In genomic region chr2:233756429-233757081, GRCh38 we compare ENCODE assay signal across 25 cellular contexts. TPM values are rescaled to one million over a fixed set of nuclear protein-coding genes. Genes with fewer than 3 reads are reported as not detected.
DNase-seq lines count a peak whose midpoint lies in the region; ATAC-seq, FAIRE-seq and TF ChIP-seq lines count a peak whose summit lies in the region.
"Had no signal": no experiment of that assay in that cellular context is flagged by ENCODE, and none has a peak within 500 bp of the region (broad histone marks: within the 10 kb centered on the region; RNA-seq: fewer than 3 reads in every experiment).

No MANE protein-coding gene starts in this region.

- no peaks in the 10 kb centered on the region for H3K4me1 Mint-ChIP-seq in MCF 10A (ENCODE audit: insufficient read depth, unreplicated experiment)
- H3K4me1 Mint-ChIP-seq: CD4-positive, CD25-positive, alpha-beta regulatory T cell had no signal

- no peaks in the 10 kb centered on the region for H3K4me1 ChIP-seq in breast epithelium
- peaks cover 12 to 58% (median 31%) of the 10 kb centered on the region in 4 donors for H3K4me1 ChIP-seq in liver (ENCODE audit: control insufficient read depth in 4 of 4, insufficient read depth in 4 of 4, low read length in 3 of 4)
- H3K4me1 ChIP-seq: BE2C had no signal

- no peak for TF ChIP-seq CTCF in MCF 10A (IDR thresholded peaks at IDR 0.05; ENCODE audit: unreplicated experiment)
- no peak for TF ChIP-seq CTCF in breast epithelium (IDR thresholded peaks at IDR 0.05)
- no peak for TF ChIP-seq CTCF in liver (IDR thresholded peaks at IDR 0.05; ENCODE audit: low read depth, low read length, missing input control)

- POLR2A ChIA-PET in MCF 10A (lab: Yijun Ruan, JAX) = interaction anchor here (0.7 kb wide), 1 partner anchor 384 kb away, joined by 3 read pairs; no protein-coding TSS in a partner anchor

- no peak for ATAC-seq in HG03039 (IDR thresholded peaks at IDR 0.05; ENCODE audit: unreplicated experiment)

- CTCF ChIA-PET in MCF 10A (lab: Yijun Ruan, JAX) = interaction anchor here (1.2 kb wide), 1 partner anchor 45 kb away, joined by 3 read pairs; no protein-coding TSS in a partner anchor

- peak overlapping the region in 1 of 2 donors; percentile 63 for H3K9ac ChIP-seq in liver (ENCODE audit: low read depth in 1 of 2, low read length in 2 of 2)

- FAIRE-seq in colon (lab: Jason Lieb, UNC) = peak; percentile 65

- no peak overlapping the region for H3K27ac Mint-ChIP-seq in MCF 10A (ENCODE audit: low read depth, unreplicated experiment)
- H3K27ac Mint-ChIP-seq: CD4-positive, CD25-positive, alpha-beta regulatory T cell had no signal

- H3K27me3 ChIP-seq in breast epithelium (no peaks in the 10 kb centered on the region), liver (ENCODE audit: control insufficient read depth in 4 of 4, insufficient read depth in 4 of 4, low read length in 3 of 4) (no peaks in the 10 kb centered on the region)
- H3K27me3 ChIP-seq: BE2C, MG63 had no signal

- H3K9me3 Mint-ChIP-seq in MCF 10A (ENCODE audit: unreplicated experiment) = peaks cover 4% of the 10 kb centered on the region

- BruUV-seq in MCF 10A (replicated peaks; lab: Mats Ljungman, UMichigan) = no TSS peak

- 24% methylated on average over 7 of the region's 7 CpGs for WGBS in liver

- no peak overlapping the region for H3K4me3 Mint-ChIP-seq in MCF 10A (ENCODE audit: unreplicated experiment)
- H3K4me3 Mint-ChIP-seq: CD4-positive, CD25-positive, alpha-beta regulatory T cell had no signal

- no peak overlapping the region for H3K27ac ChIP-seq in breast epithelium
- H3K27ac ChIP-seq in liver (ENCODE audit: low read depth in 1 of 2, low read length in 2 of 2) = peak overlapping the region; percentile 69 to 72
- H3K27ac ChIP-seq: SK-N-MC had no signal

- H3K36me3 ChIP-seq in breast epithelium = no peaks in the 10 kb centered on the region
- no peaks in the 10 kb centered on the region for H3K36me3 ChIP-seq in liver (ENCODE audit: control insufficient read depth in 4 of 4, insufficient read depth in 3 of 4, low read depth in 1 of 4, low read length in 3 of 4)
- H3K36me3 ChIP-seq: BE2C, MG63 had no signal

- no peaks in the 10 kb centered on the region for H3K36me3 Mint-ChIP-seq in MCF 10A (ENCODE audit: insufficient read depth, unreplicated experiment)
- H3K36me3 Mint-ChIP-seq: CD4-positive, CD25-positive, alpha-beta regulatory T cell had no signal

- intact Hi-C loops in MCF 10A (cut with micrococcal nuclease) (no loop called here), breast epithelium (cut with DNase I; ENCODE audit: low total_unique reads) (no loop called here)

- no peak for TF ChIP-seq POLR2A in breast epithelium (IDR thresholded peaks at IDR 0.05)

- no peak overlapping the region for H3K4me3 ChIP-seq in breast epithelium
- no peak overlapping the region for H3K4me3 ChIP-seq in liver (ENCODE audit: low read depth in 1 of 3, low read length in 3 of 3)
- H3K4me3 ChIP-seq: MG63, SK-N-MC had no signal

- DNase-seq in MCF 10A (ENCODE audit: unreplicated experiment) = peak; percentile 5
- DNase-seq in breast epithelium (ENCODE audit: low spot score in 2 of 2) = no peak
- no peak for DNase-seq in NCI-H2171 (lab: John Stamatoyannopoulos, UW)
- DNase-seq in central memory CD4-positive, alpha-beta T cell = no peak
- no peak for DNase-seq in NOMO-1 treated with dmso at 0.1 percent for 144 hours (lab: John Stamatoyannopoulos, UW; ENCODE audit: unreplicated experiment)
- DNase-seq: 8988T; BE2C; CD4-positive, CD25-positive, alpha-beta regulatory T cell; COR-L47; DMS153; GOT3; MG63; NCI-H1048; NCI-H1436 treated with DMSO at 0.1 percent for 48 hours; NCI-H2029 treated with DMSO at 0.1 percent for 48 hours; NCI-H2171 treated with DMSO at 0.1 percent for 48 hours; NCI-H446 treated with DMSO at 0.1 percent for 48 hours; NCI-H69; SHP77 had no signal

- no peaks in the 10 kb centered on the region for H3K27me3 Mint-ChIP-seq in MCF 10A (ENCODE audit: insufficient read depth, unreplicated experiment)

- H3K9me3 ChIP-seq in breast epithelium = peaks cover 0 to under 1% of the 10 kb centered on the region in 2 donors
- no peaks in the 10 kb centered on the region for H3K9me3 ChIP-seq in liver (ENCODE audit: control insufficient read depth in 4 of 4, low read length in 3 of 4)
- H3K9me3 ChIP-seq: BE2C had no signal

- TF ChIP-seq RAD21 in liver (IDR thresholded peaks at IDR 0.05) = peak; percentile 50 to 62

TF ChIP-seq in liver, 16 proteins besides CTCF, POLR2A, EP300 and RAD21:
- TF ChIP-seq RXRA (IDR thresholded peaks at IDR 0.05) (peak; percentile 99 to 100), ATF3 (IDR thresholded peaks at IDR 0.05) (peak; percentile 81), TAF1 (conservative IDR thresholded peaks at IDR 0.05) (peak; percentile 49), EGR1 (IDR thresholded peaks at IDR 0.05; ENCODE audit: low read depth in 2 of 2) (no peak), FOXA2 (IDR thresholded peaks at IDR 0.05) (peak; percentile 84), ZBTB33 (IDR thresholded peaks at IDR 0.05) (peak; percentile 93), SP1 (IDR thresholded peaks at IDR 0.05) (peak; percentile 100), FOXA1 (IDR thresholded peaks at IDR 0.05) (peak; percentile 89), HNF4A (conservative IDR thresholded peaks at IDR 0.05) (peak; percentile 96 to 98), YY1 (IDR thresholded peaks at IDR 0.05) (peak; percentile 74), NR2F2 (IDR thresholded peaks at IDR 0.05) (peak; percentile 77), REST (IDR thresholded peaks at IDR 0.05) (peak; percentile 62), GABPA (IDR thresholded peaks at IDR 0.05 in 1 of 2, conservative IDR thresholded peaks at IDR 0.05 in 1 of 2) (no peak), JUND (IDR thresholded peaks at IDR 0.05) (peak; percentile 83 to 94), MAX (IDR thresholded peaks at IDR 0.05) (peak; percentile 50), HNF4G (IDR thresholded peaks at IDR 0.05) (peak; percentile 95)

RNA-seq across cellular contexts. Expression of gene UGT1A1, which starts 3.5 kb away (rescaled TPM):
- total RNA-seq in MCF 10A (2022) (not detected in 2 replicates), breast epithelium (not detected), liver (100 to 1,000 TPM in 1 of 2 donors, not detected in 1; 145 TPM)
- 100 to 1,000 TPM; 288 to 386 TPM for polyA plus RNA-seq in liver
- total RNA-seq: CD4-positive, CD25-positive, alpha-beta regulatory T cell; OCI-LY7; RPMI7951 had no signal
- polyA plus RNA-seq: CD4-positive, CD25-positive, alpha-beta regulatory T cell had no signal

RNA-seq across cellular contexts. Expression of gene MROH2A, which starts 21.6 kb away (rescaled TPM):
- total RNA-seq in MCF 10A (2022) (not detected in 2 replicates), breast epithelium (not detected), liver (under 1 TPM in 1 of 2 donors, not detected in 1; 0.08 TPM)
- polyA plus RNA-seq in liver = under 1 TPM; 0.09 to 0.28 TPM
- total RNA-seq: CD4-positive, CD25-positive, alpha-beta regulatory T cell; OCI-LY7; RPMI7951 had no signal
- polyA plus RNA-seq: CD4-positive, CD25-positive, alpha-beta regulatory T cell had no signal

RNA-seq across cellular contexts. Expression of gene UGT1A3, which starts 27.7 kb away (rescaled TPM):
- not detected in 2 replicates for total RNA-seq in MCF 10A (2022)
- total RNA-seq in breast epithelium = under 1 TPM in 1 of 3 donors, not detected in 2; 0.16 TPM
- 10 to 100 TPM in 1 of 2 donors, not detected in 1; 18.2 TPM for total RNA-seq in liver
- 10 to 100 TPM in 1 of 2 donors, 1 to 10 TPM in 1; 7.0 to 61.6 TPM for polyA plus RNA-seq in liver
- total RNA-seq: CD4-positive, CD25-positive, alpha-beta regulatory T cell; OCI-LY7; RPMI7951 had no signal
- polyA plus RNA-seq: CD4-positive, CD25-positive, alpha-beta regulatory T cell had no signal

RNA-seq across cellular contexts. Expression of gene UGT1A4, which starts 38.0 kb away (rescaled TPM):
- total RNA-seq in MCF 10A (2022) (0.12 TPM in 1 of 2 replicates, not detected in the other), breast epithelium (not detected), liver (100 to 1,000 TPM in 1 of 2 donors, not detected in 1; 136 TPM)
- polyA plus RNA-seq in liver = 100 to 1,000 TPM; 103 to 446 TPM
- total RNA-seq: CD4-positive, CD25-positive, alpha-beta regulatory T cell; OCI-LY7 had no signal
- polyA plus RNA-seq: CD4-positive, CD25-positive, alpha-beta regulatory T cell had no signal

RNA-seq across cellular contexts. Expression of gene UGT1A5, which starts 43.8 kb away (rescaled TPM):
- total RNA-seq in MCF 10A (2022) (not detected in 2 replicates), breast epithelium (not detected), liver (1 to 10 TPM in 1 of 2 donors, not detected in 1; 1.6 TPM)
- 1 to 10 TPM in 1 of 2 donors, under 1 TPM in 1; 0.14 to 1.8 TPM for polyA plus RNA-seq in liver
- total RNA-seq: CD4-positive, CD25-positive, alpha-beta regulatory T cell; OCI-LY7; RPMI7951 had no signal
- polyA plus RNA-seq: CD4-positive, CD25-positive, alpha-beta regulatory T cell had no signal

Comparison
In these comparisons a context has a peak if more than half of its experiments do, and no peak if none do; other contexts are left out.
1. H3K27ac ChIP-seq: peak in liver (2 of 2); none in breast epithelium (0 of 2).